Comparison of ENCODE assay signal across 10 cellular contexts in the genomic region with DNA sequence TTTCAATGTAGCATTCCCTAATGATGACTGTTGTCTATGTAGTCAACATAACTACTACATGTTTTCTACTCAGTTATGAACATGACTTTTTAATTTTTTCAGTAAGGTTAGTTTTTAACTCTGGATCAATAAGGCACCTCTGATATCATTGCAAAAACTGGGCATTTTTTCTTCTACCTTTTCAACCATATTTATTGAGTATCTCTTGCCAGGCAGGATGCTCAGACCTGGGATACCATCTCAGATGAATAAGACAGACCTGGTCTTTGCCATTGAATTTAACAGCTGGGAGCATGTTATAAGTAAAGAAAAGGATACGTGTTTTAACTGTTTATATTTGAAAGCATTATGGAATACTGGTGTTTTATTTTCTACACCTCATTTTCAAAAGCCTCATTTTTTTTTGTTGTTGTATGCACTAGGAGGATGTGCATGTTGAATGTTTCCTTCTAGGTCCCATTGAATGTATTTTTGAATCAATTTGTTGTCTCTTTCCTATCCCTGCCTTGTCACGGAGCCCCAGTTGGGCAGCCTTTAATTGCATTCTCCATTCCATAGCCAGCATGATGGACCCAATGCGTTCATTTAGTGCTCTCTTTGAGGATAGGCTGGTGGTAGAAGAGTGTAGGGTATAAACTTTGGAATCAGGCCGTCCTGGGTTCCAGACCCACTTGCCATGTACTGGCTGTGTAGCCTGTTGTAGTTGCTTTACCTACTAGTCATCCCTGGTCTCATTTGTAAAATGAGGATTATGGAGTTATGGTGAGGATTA. TPM values are rescaled to one million over a fixed set of nuclear protein-coding genes. Genes with fewer than 3 reads are reported as not detected.
DNase-seq lines count a peak whose midpoint lies in the region; ATAC-seq and TF ChIP-seq lines count a peak whose summit lies in the region.
"Had no signal": no experiment of that assay in that cellular context is flagged by ENCODE, and none has a peak within 500 bp of the region (broad histone marks: within the 10 kb centered on the region; RNA-seq: fewer than 3 reads in every experiment).

No MANE protein-coding gene starts in this region.

- no peaks in the 10 kb centered on the region for H4K20me1 ChIP-seq in neural progenitor cell (ENCODE audit: low read depth)

- no peak overlapping the region for H2AFZ ChIP-seq in ACC112 (ENCODE audit: low read length, unreplicated experiment)
- H2AFZ ChIP-seq in neural progenitor cell (replicated peaks), result no peak overlapping the region

- ATAC-seq in natural killer cell treated with Interleukin-12 subunit alpha and Interleukin-12 subunit beta and Interleukin-15 and Interleukin-18, amount 100 ng/mL, for 72 hours, result no peak
- no peak for ATAC-seq in omental fat pad (ENCODE audit: low FRiP score)

- DNase-seq in NB4 (ENCODE audit: low read depth), result no peak
- no peak for DNase-seq in natural killer cell treated with Interleukin-12 subunit alpha and Interleukin-12 subunit beta and Interleukin-15 and Interleukin-18, amount 100 ng/mL, for 72 hours (ENCODE audit: low spot score)
- no peak for DNase-seq in omental fat pad (ENCODE audit: low spot score)
- DNase-seq in neural progenitor cell (ENCODE audit: low spot score), result no peak
- no peak for DNase-seq in GM10266 (ENCODE audit: extremely low spot score)
- DNase-seq in NCI-H1694 treated with DMSO at 0.1 percent for 48 hours (lab: John Stamatoyannopoulos, UW), result no peak
- DNase-seq: stimulated activated CD4-positive, alpha-beta T cell treated with anti-CD3 and anti-CD28 coated beads, Interleukin-2, amount 100 ng/mL, for 24 hours had no signal

- H3K36me3 Mint-ChIP-seq in dendritic cell treated with granulocyte-macrophage colony-stimulating factor and Interleukin-4, amounts not matched to agents 40 ng/mL and 50 ng/mL, for 4 days (ENCODE audit: low read depth), result peaks cover 32% of the 10 kb centered on the region
- peaks cover 6% of the 10 kb centered on the region for H3K36me3 Mint-ChIP-seq in natural killer cell treated with Interleukin-12 subunit alpha and Interleukin-12 subunit beta and Interleukin-15 and Interleukin-18, amount 100 ng/mL, for 72 hours
- H3K36me3 Mint-ChIP-seq in neural progenitor cell, result peaks cover 4% of the 10 kb centered on the region

- H3K36me3 ChIP-seq in ACC112 (ENCODE audit: insufficient read depth, low read length) (peaks cover 14% of the 10 kb centered on the region), neural progenitor cell (no peaks in the 10 kb centered on the region)
- H3K36me3 ChIP-seq: cardiac muscle cell had no signal

- no peak for TF ChIP-seq CTCF in NB4 (IDR thresholded peaks at IDR 0.05; ENCODE audit: low read depth, low read length)
- TF ChIP-seq CTCF in omental fat pad (IDR thresholded peaks at IDR 0.05), result no peak
- TF ChIP-seq CTCF in neural progenitor cell (IDR thresholded peaks at IDR 0.05), result no peak
- no peak for TF ChIP-seq CTCF in GM10266 (IDR thresholded peaks at IDR 0.05; ENCODE audit: control insufficient read depth, insufficient read depth, low read depth, missing control alignments)

- H3K27me3 ChIP-seq in ACC112 (ENCODE audit: insufficient read depth, low read length) (no peaks in the 10 kb centered on the region), neural progenitor cell (peaks cover 10% of the 10 kb centered on the region)
- H3K27me3 ChIP-seq: cardiac muscle cell had no signal

- no peaks in the 10 kb centered on the region for H3K9me3 Mint-ChIP-seq in dendritic cell treated with granulocyte-macrophage colony-stimulating factor and Interleukin-4, amounts not matched to agents 40 ng/mL and 50 ng/mL, for 4 days
- H3K9me3 Mint-ChIP-seq in natural killer cell treated with Interleukin-12 subunit alpha and Interleukin-12 subunit beta and Interleukin-15 and Interleukin-18, amount 100 ng/mL, for 72 hours, result no peaks in the 10 kb centered on the region
- H3K9me3 Mint-ChIP-seq in neural progenitor cell, result peaks cover 2% of the 10 kb centered on the region

- TF ChIP-seq POLR2A in NB4 (IDR thresholded peaks at IDR 0.05; ENCODE audit: extremely low read depth, insufficient read length), result no peak

- H3K4me1 ChIP-seq in ACC112 (ENCODE audit: control insufficient read depth, insufficient read depth, low read length, unreplicated experiment), result peaks cover 66% of the 10 kb centered on the region
- peaks cover 4% of the 10 kb centered on the region for H3K4me1 ChIP-seq in neural progenitor cell

- H3K9me3 ChIP-seq in neural progenitor cell (ENCODE audit: low read depth), result no peaks in the 10 kb centered on the region

- intact Hi-C loops in dendritic cell treated with granulocyte-macrophage colony-stimulating factor and Interleukin-4, amounts not matched to agents 40 ng/mL and 50 ng/mL, for 4 days (cut with micrococcal nuclease), result loop anchor here (2.0 to 10.0 kb wide), 4 partner anchors 37 to 385 kb away; no protein-coding TSS in a partner anchor

- H3K79me2 ChIP-seq in ACC112 (ENCODE audit: control insufficient read depth, insufficient read depth, low read length, unreplicated experiment) (peaks cover 88% of the 10 kb centered on the region), neural progenitor cell (ENCODE audit: low read depth) (peaks cover 70% of the 10 kb centered on the region)

- H3K4me3 ChIP-seq in ACC112 (ENCODE audit: low read depth, low read length) (peak overlapping the region; percentile 76), NB4 (ENCODE audit: low read depth, low read length) (peak overlapping the region; percentile 98), neural progenitor cell (no peak overlapping the region)
- H3K4me3 ChIP-seq: cardiac muscle cell had no signal

- H3F3A ChIP-seq in neural progenitor cell (ENCODE audit: low read depth), result peaks cover 2% of the 10 kb centered on the region

- H3K9ac ChIP-seq in neural progenitor cell, result no peak overlapping the region

- H3K4me2 ChIP-seq in neural progenitor cell, result no peak overlapping the region

- H3K4me1 Mint-ChIP-seq in dendritic cell treated with granulocyte-macrophage colony-stimulating factor and Interleukin-4, amounts not matched to agents 40 ng/mL and 50 ng/mL, for 4 days (ENCODE audit: low read depth), result peaks cover 78% of the 10 kb centered on the region
- peaks cover 61 to 83% of the 10 kb centered on the region in 2 donors for H3K4me1 Mint-ChIP-seq in natural killer cell treated with Interleukin-12 subunit alpha and Interleukin-12 subunit beta and Interleukin-15 and Interleukin-18, amount 100 ng/mL, for 72 hours (ENCODE audit: low read depth in 2 of 2)
- peaks cover 12% of the 10 kb centered on the region for H3K4me1 Mint-ChIP-seq in neural progenitor cell

- H3K4me3 Mint-ChIP-seq in dendritic cell treated with granulocyte-macrophage colony-stimulating factor and Interleukin-4, amounts not matched to agents 40 ng/mL and 50 ng/mL, for 4 days, result no peak overlapping the region
- H3K4me3 Mint-ChIP-seq in natural killer cell treated with Interleukin-12 subunit alpha and Interleukin-12 subunit beta and Interleukin-15 and Interleukin-18, amount 100 ng/mL, for 72 hours, result peak overlapping the region; percentile 86
- H3K4me3 Mint-ChIP-seq in neural progenitor cell, result no peak overlapping the region

- H3K27ac Mint-ChIP-seq in dendritic cell treated with granulocyte-macrophage colony-stimulating factor and Interleukin-4, amounts not matched to agents 40 ng/mL and 50 ng/mL, for 4 days, result peak overlapping the region; percentile 40
- peak overlapping the region; percentile 80 to 88 for H3K27ac Mint-ChIP-seq in natural killer cell treated with Interleukin-12 subunit alpha and Interleukin-12 subunit beta and Interleukin-15 and Interleukin-18, amount 100 ng/mL, for 72 hours
- no peak overlapping the region for H3K27ac Mint-ChIP-seq in neural progenitor cell

- H3K27me3 Mint-ChIP-seq in dendritic cell treated with granulocyte-macrophage colony-stimulating factor and Interleukin-4, amounts not matched to agents 40 ng/mL and 50 ng/mL, for 4 days, result no peaks in the 10 kb centered on the region
- no peaks in the 10 kb centered on the region for H3K27me3 Mint-ChIP-seq in natural killer cell treated with Interleukin-12 subunit alpha and Interleukin-12 subunit beta and Interleukin-15 and Interleukin-18, amount 100 ng/mL, for 72 hours
- no peaks in the 10 kb centered on the region for H3K27me3 Mint-ChIP-seq in neural progenitor cell (ENCODE audit: insufficient read depth, low read depth)

- H3K27ac ChIP-seq in ACC112 (ENCODE audit: low read depth, low read length), result peak overlapping the region; percentile 73
- H3K27ac ChIP-seq in neural progenitor cell, result no peak overlapping the region
- H3K27ac ChIP-seq: cardiac muscle cell had no signal

RNA-seq across cellular contexts. Expression of gene TGFBR2, which starts 3.7 kb away (rescaled TPM):
- total RNA-seq in natural killer cell treated with Interleukin-12 subunit alpha and Interleukin-12 subunit beta and Interleukin-15 and Interleukin-18, amount 100 ng/mL, for 72 hours, result 10 to 100 TPM; 37.3 to 38.6 TPM
- total RNA-seq in omental fat pad, result 100 to 1,000 TPM; 281 to 587 (median 369) TPM
- total RNA-seq in neural progenitor cell (ENCODE audit: low replicate concordance), result 5.8 and 7.3 TPM in 2 replicates

Comparison
In these comparisons a context has a peak if more than half of its experiments do, and no peak if none do; other contexts are left out.
1. RNA of gene TGFBR2, which starts 3.7 kb away (total RNA-seq): 281 to 587 TPM in omental fat pad; 37.3 to 38.6 TPM in natural killer cell treated with Interleukin-12 subunit alpha and Interleukin-12 subunit beta and Interleukin-15 and Interleukin-18, amount 100 ng/mL, for 72 hours and 5.8 to 7.3 TPM in neural progenitor cell; every median in the first group is over 4 times any median in the second.